Comparison of ENCODE assay signal across 1 cellular context in the genomic region with DNA sequence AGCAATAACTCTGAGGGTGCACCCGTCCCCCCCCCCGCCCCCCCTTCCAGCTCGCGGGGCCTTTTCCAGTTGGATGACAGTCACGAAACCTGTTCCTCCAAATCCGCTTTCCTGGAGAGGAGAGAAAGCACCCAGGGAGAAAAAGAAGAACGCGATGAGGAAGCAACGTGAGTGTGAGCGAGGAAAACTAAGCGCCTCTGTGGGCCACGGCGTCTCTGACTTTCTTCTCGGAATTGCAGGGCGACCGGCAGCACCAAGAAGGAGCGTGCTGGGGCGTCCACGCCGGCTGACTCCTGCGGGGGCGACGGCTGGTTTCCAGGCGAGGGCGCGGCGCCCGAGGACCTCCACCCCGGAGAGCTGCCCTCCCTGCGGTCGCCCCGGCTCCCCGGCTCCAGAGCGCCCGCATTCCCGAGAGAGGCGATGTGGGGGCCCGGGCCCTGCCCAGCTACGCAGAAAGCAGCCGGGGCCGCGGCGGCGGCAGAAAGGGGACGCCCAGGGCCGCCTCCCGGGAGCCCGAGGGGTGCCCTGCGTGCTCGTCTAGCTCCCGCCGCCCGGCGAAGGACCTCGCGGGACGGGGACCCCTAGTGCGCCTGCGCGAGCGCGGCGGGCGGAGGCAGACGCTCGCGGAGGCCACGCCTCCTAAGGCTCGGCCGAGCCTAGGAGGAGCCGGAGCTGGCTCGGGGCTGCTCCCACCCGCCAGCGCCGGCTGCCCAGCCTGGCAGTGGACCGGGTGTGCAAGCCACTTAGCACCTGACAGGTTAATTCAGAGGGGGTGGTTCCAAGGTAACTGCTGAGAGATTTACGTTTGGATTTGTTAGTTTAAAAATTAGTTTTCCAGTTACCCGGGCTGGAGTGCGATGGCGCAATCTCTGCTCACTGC.
A peak's percentile ranks its signal among the peaks of the same experiment; 100 is the strongest.
TF ChIP-seq lines count a peak whose summit lies in the region.

No MANE protein-coding gene starts in this region.

TF ChIP-seq in HepG2, 621 proteins besides CTCF, POLR2A, EP300 and RAD21 (continued from another document and continues in another):
- TF ChIP-seq NFAT5 (CRISPR knock-in tag; IDR thresholded peaks at IDR 0.05) (peak; percentile 34; the same call in 1 of the 2 replicates), SP1 (IDR thresholded peaks at IDR 0.05) (no peak), SP1 (CRISPR knock-in tag; IDR thresholded peaks at IDR 0.05) (0 out of 2 replicates have a peak, but pooled peaks have one; percentile 35), ZNF780A (CRISPR knock-in tag; IDR thresholded peaks at IDR 0.05) (no peak), TMF1 (CRISPR knock-in tag; IDR thresholded peaks at IDR 0.05; ENCODE audit: low read depth) (no peak), ZNF552 (CRISPR knock-in tag; IDR thresholded peaks at IDR 0.05; ENCODE audit: borderline replicate concordance) (no peak), ZBTB1 (CRISPR knock-in tag; IDR thresholded peaks at IDR 0.05; ENCODE audit: borderline replicate concordance) (no peak), ZNF343 (CRISPR knock-in tag; IDR thresholded peaks at IDR 0.05) (no peak), ZSCAN31 (CRISPR knock-in tag; IDR thresholded peaks at IDR 0.05; ENCODE audit: low read depth) (no peak), WIZ (CRISPR knock-in tag; IDR thresholded peaks at IDR 0.05) (no peak), ZFP36L1 (CRISPR knock-in tag; IDR thresholded peaks at IDR 0.05) (no peak), FOXO1 (CRISPR knock-in tag; IDR thresholded peaks at IDR 0.05) (no peak), KDM4B (CRISPR knock-in tag; IDR thresholded peaks at IDR 0.05) (no peak), POGZ (CRISPR knock-in tag; IDR thresholded peaks at IDR 0.05) (peak; percentile 41; the same call in 1 of the 2 replicates), KLF16 (CRISPR knock-in tag; IDR thresholded peaks at IDR 0.05) (no peak), ZNF446 (CRISPR knock-in tag; IDR thresholded peaks at IDR 0.05) (0 out of 2 replicates have a peak, but pooled peaks have one; percentile 43), ZNF367 (CRISPR knock-in tag; IDR thresholded peaks at IDR 0.05; ENCODE audit: borderline replicate concordance) (no peak), ZNF253 (CRISPR knock-in tag; IDR thresholded peaks at IDR 0.05; ENCODE audit: borderline replicate concordance) (no peak), NCOA2 (CRISPR knock-in tag; IDR thresholded peaks at IDR 0.05) (no peak), KLF15 (CRISPR knock-in tag; IDR thresholded peaks at IDR 0.05; ENCODE audit: borderline replicate concordance) (no peak), ZNF432 (CRISPR knock-in tag; IDR thresholded peaks at IDR 0.05; ENCODE audit: borderline replicate concordance) (no peak), TAF15 (IDR thresholded peaks at IDR 0.05; ENCODE audit: low read depth, low read length, poor library complexity, severe bottlenecking) (no peak), ZFP91 (CRISPR knock-in tag; IDR thresholded peaks at IDR 0.05; ENCODE audit: borderline replicate concordance) (no peak), RBAK (CRISPR knock-in tag; IDR thresholded peaks at IDR 0.05) (no peak), ZNF605 (CRISPR knock-in tag; IDR thresholded peaks at IDR 0.05) (no peak), CC2D1A (CRISPR knock-in tag; IDR thresholded peaks at IDR 0.05) (no peak), GRHL1 (CRISPR knock-in tag; conservative IDR thresholded peaks at IDR 0.05) (no peak), HMG20B (CRISPR knock-in tag; conservative IDR thresholded peaks at IDR 0.05) (no peak), BHLHE40 (IDR thresholded peaks at IDR 0.05; ENCODE audit: low read length) (no peak), MLX (CRISPR knock-in tag; IDR thresholded peaks at IDR 0.05) (no peak; the same call in 1 of the 2 replicates), GTF3A (CRISPR knock-in tag; conservative IDR thresholded peaks at IDR 0.05) (no peak), ZMAT3 (CRISPR knock-in tag; conservative IDR thresholded peaks at IDR 0.05) (0 out of 2 replicates have a peak, but pooled peaks have one; percentile 2), SRSF4 (IDR thresholded peaks at IDR 0.05; ENCODE audit: low read depth, low read length, poor library complexity, severe bottlenecking) (no peak), ZNF577 (CRISPR knock-in tag; IDR thresholded peaks at IDR 0.05; ENCODE audit: borderline replicate concordance, low read depth) (no peak), TBL1XR1 (IDR thresholded peaks at IDR 0.05; ENCODE audit: borderline replicate concordance, low read length, partially characterized antibody) (no peak), NR2F6 (IDR thresholded peaks at IDR 0.05) (no peak), NR2F6 (CRISPR knock-in tag; IDR thresholded peaks at IDR 0.05) (no peak), NR1H2 (CRISPR knock-in tag; IDR thresholded peaks at IDR 0.05; ENCODE audit: borderline replicate concordance, low read depth) (no peak), MTF2 (CRISPR knock-in tag; IDR thresholded peaks at IDR 0.05; ENCODE audit: borderline replicate concordance) (no peak), ZNF331 (CRISPR knock-in tag; IDR thresholded peaks at IDR 0.05) (no peak), ZNF382 (CRISPR knock-in tag; IDR thresholded peaks at IDR 0.05; ENCODE audit: borderline replicate concordance) (no peak), AHR (CRISPR knock-in tag; IDR thresholded peaks at IDR 0.05) (no peak), MXD4 (CRISPR knock-in tag; IDR thresholded peaks at IDR 0.05) (0 out of 2 replicates have a peak, but pooled peaks have one; percentile 31), USF2 (IDR thresholded peaks at IDR 0.05; ENCODE audit: low read depth, low read length) (no peak), USF2 (CRISPR knock-in tag; IDR thresholded peaks at IDR 0.05; ENCODE audit: borderline replicate concordance) (no peak), HDAC2 (CRISPR knock-in tag; IDR thresholded peaks at IDR 0.05) (no peak), SIX1 (CRISPR knock-in tag; IDR thresholded peaks at IDR 0.05; ENCODE audit: borderline replicate concordance) (no peak), TEAD2 (CRISPR knock-in tag; IDR thresholded peaks at IDR 0.05) (no peak), CBFB (CRISPR knock-in tag; IDR thresholded peaks at IDR 0.05) (no peak), ZNF782 (CRISPR knock-in tag; IDR thresholded peaks at IDR 0.05; ENCODE audit: borderline replicate concordance) (no peak), ZNF772 (CRISPR knock-in tag; IDR thresholded peaks at IDR 0.05) (no peak), DNMT3B (CRISPR knock-in tag; conservative IDR thresholded peaks at IDR 0.05) (no peak), GZF1 (CRISPR knock-in tag; IDR thresholded peaks at IDR 0.05) (no peak)
- TF ChIP-seq, protein P1, sequence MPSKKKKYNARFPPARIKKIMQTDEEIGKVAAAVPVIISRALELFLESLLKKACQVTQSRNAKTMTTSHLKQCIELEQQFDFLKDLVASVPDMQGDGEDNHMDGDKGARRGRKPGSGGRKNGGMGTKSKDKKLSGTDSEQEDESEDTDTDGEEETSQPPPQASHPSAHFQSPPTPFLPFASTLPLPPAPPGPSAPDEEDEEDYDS (CRISPR knock-in tag; IDR thresholded peaks at IDR 0.05): no peak
- TF ChIP-seq, protein P2, sequence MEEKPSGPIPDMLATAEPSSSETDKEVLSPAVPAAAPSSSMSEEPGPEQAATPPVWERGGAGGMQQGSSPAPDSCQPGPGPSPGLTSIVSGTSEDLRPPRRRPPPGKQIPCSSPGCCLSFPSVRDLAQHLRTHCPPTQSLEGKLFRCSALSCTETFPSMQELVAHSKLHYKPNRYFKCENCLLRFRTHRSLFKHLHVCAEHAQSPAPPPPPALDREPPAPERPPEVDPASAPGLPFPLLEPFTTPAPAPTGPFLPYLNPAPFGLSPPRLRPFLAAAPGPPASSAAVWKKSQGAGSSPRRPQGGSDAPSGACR (CRISPR knock-in tag; IDR thresholded peaks at IDR 0.05): no peak
- TF ChIP-seq, protein P3, sequence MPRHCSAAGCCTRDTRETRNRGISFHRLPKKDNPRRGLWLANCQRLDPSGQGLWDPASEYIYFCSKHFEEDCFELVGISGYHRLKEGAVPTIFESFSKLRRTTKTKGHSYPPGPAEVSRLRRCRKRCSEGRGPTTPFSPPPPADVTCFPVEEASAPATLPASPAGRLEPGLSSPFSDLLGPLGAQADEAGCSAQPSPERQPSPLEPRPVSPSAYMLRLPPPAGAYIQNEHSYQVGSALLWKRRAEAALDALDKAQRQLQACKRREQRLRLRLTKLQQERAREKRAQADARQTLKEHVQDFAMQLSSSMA (CRISPR knock-in tag; IDR thresholded peaks at IDR 0.05): no peak
